8 cellular contexts compared by ENCODE assay signal in the genomic region with DNA sequence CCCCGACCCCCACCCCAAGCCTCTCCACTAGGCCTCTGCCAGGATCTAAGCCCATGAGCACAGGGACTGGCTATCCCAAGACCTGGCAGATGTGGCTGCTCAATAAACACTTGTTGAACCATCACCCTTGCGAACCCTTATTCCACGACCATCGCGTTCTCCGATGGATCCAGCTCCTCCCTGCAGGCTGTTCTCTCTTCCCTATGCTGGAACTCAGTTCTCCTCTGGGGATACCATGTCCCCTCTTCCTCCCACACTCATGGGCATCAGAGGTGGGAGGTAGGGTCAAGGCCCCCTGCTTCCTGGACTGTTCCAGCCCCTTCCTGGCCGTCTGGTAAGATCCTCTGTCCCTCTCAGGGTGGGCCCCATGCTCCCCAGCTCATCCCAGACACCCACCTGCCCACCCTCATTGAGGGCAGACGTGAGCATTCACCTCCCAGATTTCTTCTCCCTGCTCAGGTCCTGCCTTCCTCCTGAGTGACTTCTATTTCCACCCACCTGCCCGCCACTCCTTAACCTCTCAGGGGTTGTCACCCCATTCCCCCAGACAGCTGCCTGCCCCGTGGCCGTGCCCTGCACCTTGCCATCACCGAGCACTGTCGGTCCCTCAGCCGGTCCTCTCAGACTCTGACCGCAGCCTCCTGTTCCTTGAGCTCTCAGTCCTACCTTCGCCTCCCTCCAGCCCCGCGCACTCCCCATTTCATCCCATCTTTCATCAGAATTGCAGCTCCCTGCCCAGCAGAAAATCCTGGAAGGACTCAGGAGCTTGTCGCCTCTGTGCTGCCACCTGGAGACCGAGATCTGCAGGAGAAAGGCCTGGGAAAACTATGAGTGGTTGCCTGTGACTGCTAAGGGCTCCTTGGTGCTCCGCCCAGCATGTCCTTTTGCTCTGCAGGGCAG. TPM values are rescaled to one million over a fixed set of nuclear protein-coding genes. Genes with fewer than 3 reads are reported as not detected.
DNase-seq lines count a peak whose midpoint lies in the region; ATAC-seq and TF ChIP-seq lines count a peak whose summit lies in the region.

No MANE protein-coding gene starts in this region.

- H3K4me1 ChIP-seq in right atrium auricular region: peaks cover 0 to 55% of the 10 kb centered on the region in 2 donors
- peaks cover 8% of the 10 kb centered on the region; the same call in 1 of the 2 replicates for H3K4me1 ChIP-seq in PC-3 (ENCODE audit: insufficient read depth, low read length)
- H3K4me1 ChIP-seq in neuronal stem cell (ENCODE audit: control insufficient read depth in 2 of 2, insufficient read depth in 1 of 2, low read depth in 1 of 2, low read length in 2 of 2): peaks cover 0 to 2% of the 10 kb centered on the region in 2 donors

- ATAC-seq in Right ventricle myocardium inferior (no peak), PC-3 (peak; percentile 62), omental fat pad (ENCODE audit: low FRiP score) (no peak), HG03097 (IDR thresholded peaks at IDR 0.05; ENCODE audit: low FRiP score, unreplicated experiment) (no peak)
- no peak for ATAC-seq in natural killer cell treated with Interleukin-12 subunit alpha and Interleukin-12 subunit beta and Interleukin-15 and Interleukin-18, amount 100 ng/mL, for 72 hours

- no peak overlapping the region for H4K91ac ChIP-seq in neuronal stem cell (ENCODE audit: low read depth, low read length, poor library complexity)

- H3K23ac ChIP-seq in neuronal stem cell (ENCODE audit: low read depth, low read length, poor library complexity): no peak overlapping the region

- H2BK12ac ChIP-seq in neuronal stem cell (ENCODE audit: low read length): no peak overlapping the region

- peak overlapping the region; percentile 76 for H2AK5ac ChIP-seq in neuronal stem cell (ENCODE audit: low read depth, low read length)

- H3K9me3 Mint-ChIP-seq in natural killer cell treated with Interleukin-12 subunit alpha and Interleukin-12 subunit beta and Interleukin-15 and Interleukin-18, amount 100 ng/mL, for 72 hours: no peaks in the 10 kb centered on the region

- H3K27me3 Mint-ChIP-seq in natural killer cell treated with Interleukin-12 subunit alpha and Interleukin-12 subunit beta and Interleukin-15 and Interleukin-18, amount 100 ng/mL, for 72 hours: no peaks in the 10 kb centered on the region

- H3K4me3 Mint-ChIP-seq in natural killer cell treated with Interleukin-12 subunit alpha and Interleukin-12 subunit beta and Interleukin-15 and Interleukin-18, amount 100 ng/mL, for 72 hours: no peak overlapping the region

- intact Hi-C loops in Right ventricle myocardium inferior (cut with DNase I) (loop anchor here (2.0 kb wide), 1 partner anchor 64 kb away; no protein-coding TSS in a partner anchor), PC-3 (cut with micrococcal nuclease) (loop anchor here (1.0 kb wide), 1 partner anchor 63 kb away; no protein-coding TSS in a partner anchor)

- peaks cover 3% of the 10 kb centered on the region for H3K79me1 ChIP-seq in neuronal stem cell (ENCODE audit: low read depth, low read length)

- POLR2A ChIA-PET in PC-3 (lab: Charles Lee; ENCODE audit: unreplicated experiment): interaction anchor here (0.6 kb wide), 1 partner anchor 63 kb away, joined by 4 read pairs; no protein-coding TSS in a partner anchor

- H4K20me1 ChIP-seq in PC-3 (ENCODE audit: low read length): no peaks in the 10 kb centered on the region

- CTCF ChIA-PET in PC-3 (lab: Charles Lee): interaction anchor here (0.7 to 1.6 kb wide), 5 partner anchors 33 to 64 kb away, joined by 3 to 43 read pairs (median 3); partner anchors contain the start of gene PML

- H3K4me2 ChIP-seq in PC-3 (ENCODE audit: low read length): no peak overlapping the region
- H3K4me2 ChIP-seq in neuronal stem cell (ENCODE audit: insufficient read depth, low read length, poor library complexity, severe bottlenecking): no peak overlapping the region

- H3K27ac ChIP-seq in right atrium auricular region: no peak overlapping the region
- H3K27ac ChIP-seq in PC-3 (ENCODE audit: low read length): no peak overlapping the region
- H3K27ac ChIP-seq in neuronal stem cell (replicated peaks; ENCODE audit: low read length): no peak overlapping the region

- WGBS in neuronal stem cell (ENCODE audit: extremely low coverage in 2 of 2, insufficient read length in 2 of 2, insufficient replicate concordance in 1 of 2), 2 donors: no CpG with 5 or more reads among the region's 21 CpGs

- no peak overlapping the region for H3K4ac ChIP-seq in neuronal stem cell (ENCODE audit: low read length)

- H3K14ac ChIP-seq in neuronal stem cell (ENCODE audit: low read length): no peak overlapping the region

- H3K27me3 ChIP-seq in right atrium auricular region: no peaks in the 10 kb centered on the region
- H3K27me3 ChIP-seq in PC-3 (ENCODE audit: low read length): no peaks in the 10 kb centered on the region
- H3K27me3 ChIP-seq in neuronal stem cell (ENCODE audit: control insufficient read depth in 3 of 3, insufficient read depth in 3 of 3, low read depth in 1 of 3, low read length in 3 of 3): no peaks in the 10 kb centered on the region

- H2BK15ac ChIP-seq in neuronal stem cell (ENCODE audit: low read length): no peak overlapping the region

- no peaks in the 10 kb centered on the region for H3K79me2 ChIP-seq in PC-3 (ENCODE audit: low read length)

- H3K18ac ChIP-seq in neuronal stem cell (ENCODE audit: low read length): no peak overlapping the region

- H3K36me3 ChIP-seq in right atrium auricular region (peaks cover 52% of the 10 kb centered on the region), PC-3 (ENCODE audit: low read depth, low read length) (no peaks in the 10 kb centered on the region), neuronal stem cell (replicated peaks in 1 of 2; ENCODE audit: control insufficient read depth in 2 of 2, insufficient read depth in 2 of 2, low read length in 2 of 2) (peaks cover 10 to 46% of the 10 kb centered on the region in 2 donors)

- H3K4me1 Mint-ChIP-seq in natural killer cell treated with Interleukin-12 subunit alpha and Interleukin-12 subunit beta and Interleukin-15 and Interleukin-18, amount 100 ng/mL, for 72 hours (ENCODE audit: low read depth in 2 of 2): peaks cover 0 to 11% of the 10 kb centered on the region in 2 donors

- TF ChIP-seq CTCF in right atrium auricular region (IDR thresholded peaks at IDR 0.05) (peak in 1 of 2 donors; percentile 63), PC-3 (conservative IDR thresholded peaks at IDR 0.05; ENCODE audit: low read depth, low read length) (peak; percentile 67), epithelial cell of proximal tubule (conservative IDR thresholded peaks at IDR 0.05; ENCODE audit: low read depth, low read length) (peak; percentile 63), omental fat pad (IDR thresholded peaks at IDR 0.05) (no peak)

- H2BK120ac ChIP-seq in neuronal stem cell (ENCODE audit: low read depth, low read length): no peak overlapping the region

- H3K9ac ChIP-seq in PC-3 (ENCODE audit: low read length): no peak overlapping the region
- no peak overlapping the region for H3K9ac ChIP-seq in neuronal stem cell (ENCODE audit: low read depth, low read length, poor library complexity)

- H3K27ac Mint-ChIP-seq in natural killer cell treated with Interleukin-12 subunit alpha and Interleukin-12 subunit beta and Interleukin-15 and Interleukin-18, amount 100 ng/mL, for 72 hours: no peak overlapping the region

- no peak overlapping the region for H4K8ac ChIP-seq in neuronal stem cell (ENCODE audit: low read depth, low read length)

- H3K9me3 ChIP-seq in right atrium auricular region (no peaks in the 10 kb centered on the region), PC-3 (ENCODE audit: low read length) (no peaks in the 10 kb centered on the region), neuronal stem cell (replicated peaks in 1 of 2; ENCODE audit: control insufficient read depth in 2 of 2, insufficient read depth in 1 of 2, low read depth in 1 of 2, low read length in 2 of 2) (no peaks in the 10 kb centered on the region)

- no peak overlapping the region for H2BK5ac ChIP-seq in neuronal stem cell (ENCODE audit: low read length)

- no peaks in the 10 kb centered on the region for H3K9me2 ChIP-seq in PC-3 (replicated peaks; ENCODE audit: low read length)

- no peaks in the 10 kb centered on the region for H3F3A ChIP-seq in PC-3 (ENCODE audit: low read length, unreplicated experiment)

- H3K36me3 Mint-ChIP-seq in natural killer cell treated with Interleukin-12 subunit alpha and Interleukin-12 subunit beta and Interleukin-15 and Interleukin-18, amount 100 ng/mL, for 72 hours: peaks cover 4% of the 10 kb centered on the region

- H2AFZ ChIP-seq in PC-3 (ENCODE audit: low read length): no peak overlapping the region
- no peak overlapping the region for H2AFZ ChIP-seq in neuronal stem cell (ENCODE audit: low read length)

- no TSS peak for BruUV-seq in PC-3 (replicated peaks; lab: Mats Ljungman, UMichigan)

- H3K4me3 ChIP-seq in right atrium auricular region (no peak overlapping the region), PC-3 (ENCODE audit: low read length) (no peak overlapping the region), epithelial cell of proximal tubule (ENCODE audit: low read depth, low read length) (no peak overlapping the region), neuronal stem cell (ENCODE audit: low read length in 2 of 2) (no peak overlapping the region)

- DNase-seq in Right ventricle myocardium inferior (ENCODE audit: missing footprints) (peak; percentile 73), right atrium auricular region (ENCODE audit: low spot score) (no peak), PC-3 (peak; percentile 69), epithelial cell of proximal tubule (ENCODE audit: low read depth) (no peak), neuronal stem cell (ENCODE audit: low spot score) (peak; percentile 48), omental fat pad (ENCODE audit: low spot score) (no peak)
- DNase-seq in natural killer cell treated with Interleukin-12 subunit alpha and Interleukin-12 subunit beta and Interleukin-15 and Interleukin-18, amount 100 ng/mL, for 72 hours (ENCODE audit: low spot score): no peak

RNA-seq across cellular contexts. Expression of gene PML, which starts 42.0 kb away (rescaled TPM):
- total RNA-seq in Right ventricle myocardium inferior (22.3 TPM), right atrium auricular region (10 to 100 TPM; 27.3 to 36.1 TPM), PC-3 (2014; rRNA removed) (18.7 and 41.0 TPM in 2 replicates), epithelial cell of proximal tubule (74.8 and 78.9 TPM in 2 replicates), omental fat pad (100 to 1,000 TPM in 2 of 4 donors, 10 to 100 TPM in 2; 39.3 to 172 (median 86.5) TPM)
- polyA plus RNA-seq in neuronal stem cell (2013, experiment 1 of 2): 19.7 TPM
- polyA plus RNA-seq in neuronal stem cell (2013, experiment 2 of 2): 20.5 TPM
- 10 to 100 TPM; 62.6 to 72.3 TPM for total RNA-seq in natural killer cell treated with Interleukin-12 subunit alpha and Interleukin-12 subunit beta and Interleukin-15 and Interleukin-18, amount 100 ng/mL, for 72 hours

RNA-seq across cellular contexts. Expression of gene STOML1, which starts 44.4 kb away (rescaled TPM):
- total RNA-seq in Right ventricle myocardium inferior: 31.2 TPM
- 10 to 100 TPM; 11.8 to 23.5 TPM for total RNA-seq in right atrium auricular region
- 10.1 and 12.0 TPM in 2 replicates for total RNA-seq in PC-3 (2014; rRNA removed)
- total RNA-seq in epithelial cell of proximal tubule: 13.5 and 26.4 TPM in 2 replicates
- polyA plus RNA-seq in neuronal stem cell (2013, experiment 1 of 2): 2.2 TPM
- 2.3 TPM for polyA plus RNA-seq in neuronal stem cell (2013, experiment 2 of 2)
- total RNA-seq in natural killer cell treated with Interleukin-12 subunit alpha and Interleukin-12 subunit beta and Interleukin-15 and Interleukin-18, amount 100 ng/mL, for 72 hours: 10 to 100 TPM; 14.3 to 17.9 TPM
- total RNA-seq in omental fat pad: 10 to 100 TPM in 3 of 4 donors, 1 to 10 TPM in 1; 9.8 to 24.0 (median 15.9) TPM

RNA-seq across cellular contexts. Expression of gene GOLGA6A, which starts 45.8 kb away (rescaled TPM):
- total RNA-seq in Right ventricle myocardium inferior: not detected
- total RNA-seq in right atrium auricular region: not detected
- not detected in 2 replicates for total RNA-seq in PC-3 (2014; rRNA removed)
- not detected in 2 replicates for total RNA-seq in epithelial cell of proximal tubule
- polyA plus RNA-seq in neuronal stem cell (2013, experiment 1 of 2): 0.15 TPM
- 0.10 TPM for polyA plus RNA-seq in neuronal stem cell (2013, experiment 2 of 2)
- not detected for total RNA-seq in natural killer cell treated with Interleukin-12 subunit alpha and Interleukin-12 subunit beta and Interleukin-15 and Interleukin-18, amount 100 ng/mL, for 72 hours
- not detected for total RNA-seq in omental fat pad

Comparison
In these comparisons a context has a peak if more than half of its experiments do, and no peak if none do; other contexts are left out.
1. DNase-seq: peak in Right ventricle myocardium inferior (single experiment), PC-3 (single experiment) and neuronal stem cell (single experiment); none in right atrium auricular region (single experiment), epithelial cell of proximal tubule (single experiment), natural killer cell treated with Interleukin-12 subunit alpha and Interleukin-12 subunit beta and Interleukin-15 and Interleukin-18, amount 100 ng/mL, for 72 hours (single experiment) and omental fat pad (single experiment).
2. CTCF ChIP-seq: peak in PC-3 (single experiment) and epithelial cell of proximal tubule (single experiment); none in omental fat pad (0 of 3).